Comparison of ENCODE assay signal across 26 cellular contexts in genomic region chr4:80085081-80085480, GRCh38. TPM values are rescaled to one million over a fixed set of nuclear protein-coding genes. Genes with fewer than 3 reads are reported as not detected.
A peak's percentile ranks its signal among the peaks of the same experiment; 100 is the strongest.
DNase-seq lines count a peak whose midpoint lies in the region; ATAC-seq, FAIRE-seq and TF ChIP-seq lines count a peak whose summit lies in the region.
"Had no signal": no experiment of that assay in that cellular context is flagged by ENCODE, and none has a peak within 500 bp of the region (broad histone marks: within the 10 kb centered on the region; RNA-seq: fewer than 3 reads in every experiment).

No MANE protein-coding gene starts in this region.

- no peak overlapping the region for H3K18ac ChIP-seq in mesenchymal stem cell (ENCODE audit: low read depth in 1 of 2, low read length in 2 of 2)

- TF ChIP-seq RAD21 in K562 (CRISPR knock-in tag; conservative IDR thresholded peaks at IDR 0.05 in 1 of 2, IDR thresholded peaks at IDR 0.05 in 1 of 2) = no peak

- no peak for TF ChIP-seq EP300 in K562 (IDR thresholded peaks at IDR 0.05; ENCODE audit: low read length)

- in situ Hi-C loops in K562 (cut with MboI) = no loop called here

- BruUV-seq in K562 (replicated peaks; lab: Mats Ljungman, UMichigan) = no TSS peak

- H3K79me2 ChIP-seq in K562 (ENCODE audit: control insufficient read depth, insufficient read depth, low read length) (no peaks in the 10 kb centered on the region), keratinocyte (ENCODE audit: control insufficient read depth, insufficient read depth, low read length) (no peaks in the 10 kb centered on the region)

- no peaks in the 10 kb centered on the region for H3K9me3 ChIP-seq in K562 (replicated peaks; ENCODE audit: control insufficient read depth, insufficient read depth, low read depth, low read length)
- H3K9me3 ChIP-seq in keratinocyte (ENCODE audit: control insufficient read depth, low read depth, low read length) = no peaks in the 10 kb centered on the region
- no peaks in the 10 kb centered on the region for H3K9me3 ChIP-seq in mesenchymal stem cell (ENCODE audit: control insufficient read depth, low read length)
- H3K9me3 ChIP-seq: BE2C, BLaER1 had no signal

- H3K27ac ChIP-seq in K562 (ENCODE audit: extremely low read depth, low read depth, low read length) (no peak overlapping the region), keratinocyte (ENCODE audit: control insufficient read depth, insufficient read depth, low read length) (no peak overlapping the region), mesenchymal stem cell (ENCODE audit: low read length, poor library complexity, severe bottlenecking) (no peak overlapping the region)
- H3K27ac ChIP-seq: BLaER1 had no signal

- H2BK5ac ChIP-seq in mesenchymal stem cell (ENCODE audit: low read depth, low read length, poor library complexity, severe bottlenecking) = no peak overlapping the region

- H2AFZ ChIP-seq in K562 (ENCODE audit: low read depth, low read length) = no peak overlapping the region
- H2AFZ ChIP-seq in keratinocyte (ENCODE audit: control insufficient read depth, low read length) = no peak overlapping the region
- H2AFZ ChIP-seq in mesenchymal stem cell (ENCODE audit: low read depth, low read length) = no peak overlapping the region

- no peaks in the 10 kb centered on the region for H3K79me1 ChIP-seq in mesenchymal stem cell (replicated peaks; ENCODE audit: low read length, poor library complexity, severe bottlenecking)

- H3K4ac ChIP-seq in mesenchymal stem cell (ENCODE audit: low read depth in 1 of 2, low read length in 2 of 2) = no peak overlapping the region

- ATAC-seq in K562 = no peak
- ATAC-seq in GM18511 (IDR thresholded peaks at IDR 0.05; ENCODE audit: unreplicated experiment) = no peak
- ATAC-seq: GM12878 had no signal

- FAIRE-seq in K562 (lab: Jason Lieb, UNC) (peak; percentile 6), keratinocyte (lab: Jason Lieb, UNC) (peak; percentile 36)
- FAIRE-seq: GM12878, GM12892, GM18507 had no signal

- H3K4me2 ChIP-seq in K562 (ENCODE audit: insufficient read depth, low read length) (no peak overlapping the region), keratinocyte (ENCODE audit: control insufficient read depth, extremely low read depth, insufficient read depth, low read depth, low read length) (no peak overlapping the region), mesenchymal stem cell (ENCODE audit: low read length, poor library complexity, severe bottlenecking) (no peak overlapping the region)
- H3K4me2 ChIP-seq: BLaER1 had no signal

- H3K36me3 ChIP-seq in K562 (ENCODE audit: control insufficient read depth, insufficient read depth, low read length) (no peaks in the 10 kb centered on the region), keratinocyte (ENCODE audit: control insufficient read depth in 2 of 2, extremely low read depth in 1 of 2, insufficient read depth in 2 of 2, low read length in 2 of 2) (no peaks in the 10 kb centered on the region), mesenchymal stem cell (ENCODE audit: control insufficient read depth in 1 of 2, insufficient read depth in 2 of 2, low read depth in 1 of 2, low read length in 2 of 2) (no peaks in the 10 kb centered on the region)
- H3K36me3 ChIP-seq: BE2C, BLaER1 had no signal

- no peak overlapping the region for H2BK12ac ChIP-seq in mesenchymal stem cell (ENCODE audit: low read length in 2 of 2)

- no peak for TF ChIP-seq POLR2A in K562 (conservative IDR thresholded peaks at IDR 0.05)

- H3K9me1 ChIP-seq in K562 (ENCODE audit: control insufficient read depth, insufficient read depth, low read length) = no peaks in the 10 kb centered on the region
- H3K9me1 ChIP-seq in keratinocyte (ENCODE audit: control insufficient read depth, extremely low read depth, insufficient read depth, low read length) = no peaks in the 10 kb centered on the region

- DNase-seq in LHCN-M2 (ENCODE audit: low read depth) (peak; percentile 78), K562 (ENCODE audit: extremely low read depth in 1 of 4, low spot score in 3 of 4) (no peak), keratinocyte (ENCODE audit: low read depth, low spot score) (no peak), putamen (ENCODE audit: low spot score) (no peak), mesenchymal stem cell (no peak)
- no peak for DNase-seq in activated naive CD4-positive, alpha-beta T cell treated with anti-CD3 and anti-CD28 coated beads, Interleukin-2, amount 50 U/mL, for 16 hours
- DNase-seq: 8988T; ACHN; BE2C; C1 segment of cervical spinal cord; CD4-positive, alpha-beta memory T cell; CD4-positive, CD25-positive, alpha-beta regulatory T cell; CD8-positive, alpha-beta memory T cell; COR-L47; DMS 273 treated with DMSO at 0.1 percent for 48 hours; DMS153; DMS53; DMS79; DND-41; EL; GDM1 had no signal

- no peak overlapping the region for H3K23ac ChIP-seq in mesenchymal stem cell (ENCODE audit: low read length in 2 of 2)

- dilution Hi-C loops in keratinocyte (cut with MboI; ENCODE audit: extremely low pct_ligation_motif_present, low sequenced_read_pairs) = no loop called here

- H2BK120ac ChIP-seq in mesenchymal stem cell (ENCODE audit: low read depth, low read length) = no peak overlapping the region

- H3K9ac ChIP-seq in K562 (ENCODE audit: insufficient read depth in 1 of 2, low read depth in 2 of 2, low read length in 2 of 2) (no peak overlapping the region), keratinocyte (ENCODE audit: control insufficient read depth, extremely low read depth, insufficient read depth, low read length) (no peak overlapping the region), mesenchymal stem cell (ENCODE audit: low read length) (no peak overlapping the region)
- H3K9ac ChIP-seq: BLaER1 had no signal

- H3K4me1 ChIP-seq in K562 (replicated peaks in 1 of 2; ENCODE audit: control insufficient read depth in 2 of 2, insufficient read depth in 2 of 2, low read length in 2 of 2) (peaks cover 0 to 3% of the 10 kb centered on the region in 2 experiments; a peak in 1 of 5 replicates), keratinocyte (ENCODE audit: control insufficient read depth, extremely low read depth, insufficient read depth, low read length) (peaks cover 19% of the 10 kb centered on the region), mesenchymal stem cell (ENCODE audit: control insufficient read depth, insufficient read depth, low read depth, low read length) (no peaks in the 10 kb centered on the region)
- H3K4me1 ChIP-seq: BE2C, BLaER1 had no signal

- H3K4me3 ChIP-seq in K562 (no peak overlapping the region), keratinocyte (ENCODE audit: control insufficient read depth in 2 of 3, extremely low read depth in 1 of 3, insufficient read depth in 2 of 3, low read depth in 1 of 3, low read length in 3 of 3) (no peak overlapping the region), mesenchymal stem cell (ENCODE audit: insufficient read depth in 1 of 2, low read depth in 1 of 2, low read length in 2 of 2) (no peak overlapping the region)
- H3K4me3 ChIP-seq: BLaER1, GM12878 had no signal

- H4K8ac ChIP-seq in mesenchymal stem cell (ENCODE audit: low read length) = no peak overlapping the region

- no peak overlapping the region for H3K14ac ChIP-seq in mesenchymal stem cell (ENCODE audit: low read length in 2 of 2)

- no peaks in the 10 kb centered on the region for H4K20me1 ChIP-seq in K562 (replicated peaks; ENCODE audit: control insufficient read depth, insufficient read depth, low read length)
- no peaks in the 10 kb centered on the region for H4K20me1 ChIP-seq in keratinocyte (ENCODE audit: control insufficient read depth, extremely low read depth, insufficient read depth, low read length)
- H4K20me1 ChIP-seq: BLaER1 had no signal

- WGBS in K562 (ENCODE audit: insufficient coverage, low coverage, missing lambda C conversion rate) = 82% methylated on average over 3 of the region's 3 CpGs
- 92% methylated on average over 2 of the region's 3 CpGs for WGBS in mesenchymal stem cell

- H2AK5ac ChIP-seq in mesenchymal stem cell (ENCODE audit: low read length, severe bottlenecking) = no peak overlapping the region

- no peak overlapping the region for H2BK15ac ChIP-seq in mesenchymal stem cell (ENCODE audit: low read depth, poor library complexity, severe bottlenecking)

- H4K91ac ChIP-seq in mesenchymal stem cell (ENCODE audit: low read length) = no peak overlapping the region

- intact Hi-C loops in K562 (cut with micrococcal nuclease) = no loop called here

- POLR2A ChIA-PET in K562 (lab: Yijun Ruan, JAX) = no interaction called here

- CTCF ChIA-PET in K562 (lab: Yijun Ruan, JAX; ENCODE audit: low intra/inter-chr PET ratio) = interaction anchor here (0.6 kb wide), 1 partner anchor 12 kb away, joined by 3 read pairs; no protein-coding TSS in a partner anchor

- no peak for TF ChIP-seq CTCF in K562 (IDR thresholded peaks at IDR 0.05 in 2 of 3, conservative IDR thresholded peaks at IDR 0.05 in 1 of 3; ENCODE audit: insufficient read depth in 2 of 3, low read depth in 1 of 3, low read length in 3 of 3)
- no peak for TF ChIP-seq CTCF in keratinocyte (optimal IDR thresholded peaks at IDR 0.05 in 1 of 3, IDR thresholded peaks at IDR 0.05 in 1 of 3, conservative IDR thresholded peaks at IDR 0.05 in 1 of 3; ENCODE audit: extremely low read depth in 1 of 3, insufficient read depth in 2 of 3, low read length in 3 of 3)

- no peaks in the 10 kb centered on the region; a peak in 1 of 5 replicates for H3K27me3 ChIP-seq in K562 (ENCODE audit: control insufficient read depth in 2 of 2, insufficient read depth in 2 of 2, low read length in 2 of 2)
- no peaks in the 10 kb centered on the region for H3K27me3 ChIP-seq in keratinocyte (ENCODE audit: control insufficient read depth, extremely low read depth, insufficient read depth, low read length)
- no peaks in the 10 kb centered on the region for H3K27me3 ChIP-seq in mesenchymal stem cell (ENCODE audit: control insufficient read depth in 1 of 2, insufficient read depth in 1 of 2, low read length in 2 of 2)
- H3K27me3 ChIP-seq: BE2C, BLaER1 had no signal

RNA-seq across cellular contexts. Expression of gene ANTXR2, which starts 12.1 kb away (rescaled TPM):
- total RNA-seq in LHCN-M2 (2014; rRNA removed) = 204 and 216 TPM in 2 replicates
- polyA plus RNA-seq in LHCN-M2 (2012) = 71.8 TPM
- 163 and 271 TPM in 2 replicates for total RNA-seq in K562 (2011; cell fraction: chromatin; rRNA removed; ENCODE audit: low replicate concordance)
- 73.4 and 76.1 TPM in 2 replicates for total RNA-seq in K562 (2011; cell fraction: nucleolus; rRNA removed)
- total RNA-seq in K562 (2011; cell fraction: nucleoplasm; rRNA removed) = 102 and 117 TPM in 2 replicates
- 39.1 and 50.5 TPM in 2 replicates for total RNA-seq in K562 (2014; rRNA removed)
- total RNA-seq in K562 (2014; rRNA removed; fragmentation: Illumina TruSeq; extraction: Trizol) = 75.4 and 103 TPM in 2 replicates
- total RNA-seq in K562 (2015; rRNA removed; fragmentation: Illumina TruSeq; extraction: Trizol) = 60.3 and 61.8 TPM in 2 replicates
- 68.1 and 83.8 TPM in 2 replicates for total RNA-seq in K562 (2021)
- 51.7 and 79.1 TPM in 2 replicates for polyA plus RNA-seq in K562 (2011; rRNA removed)
- polyA plus RNA-seq in K562 (2011; cell fraction: cytosol; rRNA removed) = 10.2 and 18.4 TPM in 2 replicates
- 42.2 and 47.3 TPM in 2 replicates for polyA plus RNA-seq in K562 (2011; cell fraction: nucleus; rRNA removed)
- polyA plus RNA-seq in K562 (2012) = 69.7 and 118 TPM in 2 replicates
- polyA plus RNA-seq in K562 (2014; fragmentation: Illumina TruSeq; extraction: Trizol) = 62.5 and 71.0 TPM in 2 replicates
- 10 to 100 TPM; 10.1 to 26.6 TPM for polyA plus RNA-seq in K562 (2014; fragmentation: Nextera tagmentation; extraction: Ambion mirVana)
- polyA plus RNA-seq in K562 (2014; rRNA removed) = 34.8 and 37.4 TPM in 2 replicates
- polyA minus RNA-seq in K562 (2011; rRNA and poly(A)+ RNA removed) = 139 and 146 TPM in 2 replicates
- polyA minus RNA-seq in K562 (2011; cell fraction: cytosol; rRNA and poly(A)+ RNA removed) = 33.9 and 51.2 TPM in 2 replicates
- polyA minus RNA-seq in K562 (2011; cell fraction: nucleus; rRNA and poly(A)+ RNA removed) = 92.2 and 147 TPM in 2 replicates
- polyA plus RNA-seq in keratinocyte = 41.3 to 109 TPM (median 89.1 TPM) in 3 replicates
- polyA plus RNA-seq in keratinocyte (2011; ENCODE audit: low read depth) = 36.7 TPM
- 22.9 and 39.5 TPM in 2 replicates for polyA plus RNA-seq in keratinocyte (2011; cell fraction: cytosol; rRNA removed)
- 109 and 142 TPM in 2 replicates for polyA plus RNA-seq in keratinocyte (2011; cell fraction: nucleus; rRNA removed)
- 23.2 and 154 TPM in 2 replicates for polyA plus RNA-seq in keratinocyte (2012; ENCODE audit: low replicate concordance)
- polyA minus RNA-seq in keratinocyte = 25.4 to 104 TPM (median 30.3 TPM) in 3 replicates
- 18.2 TPM for polyA minus RNA-seq in keratinocyte (2011; cell fraction: cytosol; rRNA and poly(A)+ RNA removed)
- polyA minus RNA-seq in keratinocyte (2011; cell fraction: nucleus; rRNA and poly(A)+ RNA removed) = 93.2 and 218 TPM in 2 replicates
- polyA plus RNA-seq in mesenchymal stem cell (2013, experiment 1 of 2) = 80.9 TPM
- 84.2 TPM for polyA plus RNA-seq in mesenchymal stem cell (2013, experiment 2 of 2)
